In genomic region chr5:172420215-172420934, GRCh38 we compare ENCODE assay signal across 8 cellular contexts. TPM values are rescaled to one million over a fixed set of nuclear protein-coding genes. Genes with fewer than 3 reads are reported as not detected.
DNase-seq lines count a peak whose midpoint lies in the region; ATAC-seq and TF ChIP-seq lines count a peak whose summit lies in the region.

No MANE protein-coding gene starts in this region.

- no peaks in the 10 kb centered on the region for H3K27me3 ChIP-seq in adipocyte (replicated peaks; ENCODE audit: control insufficient read depth, insufficient read depth, low read length)
- no peaks in the 10 kb centered on the region for H3K27me3 ChIP-seq in left ventricle myocardium inferior (ENCODE audit: low read depth)
- no peaks in the 10 kb centered on the region for H3K27me3 ChIP-seq in sigmoid colon

- H3K4me1 ChIP-seq in adipocyte (ENCODE audit: control insufficient read depth, insufficient read depth, low read length) (peaks cover 74% of the 10 kb centered on the region), left ventricle myocardium inferior (peaks cover 36% of the 10 kb centered on the region), sigmoid colon (peaks cover 0 to 75% (median 70%) of the 10 kb centered on the region in 4 donors)

- TF ChIP-seq CTCF in AG10803 (conservative IDR thresholded peaks at IDR 0.05; ENCODE audit: low read length) (no peak), left ventricle myocardium inferior (IDR thresholded peaks at IDR 0.05; ENCODE audit: borderline replicate concordance) (no peak), sigmoid colon (IDR thresholded peaks at IDR 0.05) (no peak)

- H3K4me3 ChIP-seq in AG10803 (ENCODE audit: low read length) = no peak overlapping the region
- H3K4me3 ChIP-seq in adipocyte (ENCODE audit: low read length) = peak overlapping the region; percentile 43
- no peak overlapping the region for H3K4me3 ChIP-seq in left ventricle myocardium inferior
- H3K4me3 ChIP-seq in sigmoid colon = no peak overlapping the region

- intact Hi-C loops in left ventricle myocardium inferior (cut with micrococcal nuclease) (no loop called here), sigmoid colon (cut with DNase I) (loop anchor here (2.0 kb wide), 1 partner anchor 32 kb away; no protein-coding TSS in a partner anchor)

- peak overlapping the region; percentile 69 for H3K27ac ChIP-seq in left ventricle myocardium inferior (replicated peaks)
- H3K27ac ChIP-seq in sigmoid colon = peak overlapping the region; percentile 89 to 96 (median 91)

- TF ChIP-seq EP300 in sigmoid colon (IDR thresholded peaks at IDR 0.05) = peak in 1 of 4 donors; percentile 21

- DNase-seq in AG10803 (ENCODE audit: low read depth) (peak; percentile 99), HPDE6-E6E7 (ENCODE audit: extremely low spot score) (peak; percentile 93), adipocyte (ENCODE audit: low read depth) (peak; percentile 76), left ventricle myocardium inferior (peak; percentile 58), sigmoid colon (peak; percentile 93)

- no peaks in the 10 kb centered on the region for H3K9me3 ChIP-seq in adipocyte (ENCODE audit: control insufficient read depth, low read length)
- no peaks in the 10 kb centered on the region for H3K9me3 ChIP-seq in left ventricle myocardium inferior (replicated peaks)
- no peaks in the 10 kb centered on the region for H3K9me3 ChIP-seq in sigmoid colon

- WGBS in sigmoid colon, 2 donors = 14 to 53% methylated on average over 10 of the region's 10 CpGs

- ATAC-seq in HG02623 (IDR thresholded peaks at IDR 0.05; ENCODE audit: unreplicated experiment) = no peak
- no peak for ATAC-seq in GM21423 (IDR thresholded peaks at IDR 0.05; ENCODE audit: unreplicated experiment)
- ATAC-seq in GM19395 (IDR thresholded peaks at IDR 0.05; ENCODE audit: unreplicated experiment) = no peak

- TF ChIP-seq POLR2A in sigmoid colon (IDR thresholded peaks at IDR 0.05) = no peak

- H3K9ac ChIP-seq in adipocyte (ENCODE audit: low read length) = peak overlapping the region; percentile 80

- H3K36me3 ChIP-seq in adipocyte (ENCODE audit: control insufficient read depth, insufficient read depth, low read length, severe bottlenecking) = peaks cover 20% of the 10 kb centered on the region
- H3K36me3 ChIP-seq in left ventricle myocardium inferior = no peaks in the 10 kb centered on the region
- peaks cover 0 to 4% (median 0%) of the 10 kb centered on the region in 4 donors for H3K36me3 ChIP-seq in sigmoid colon

RNA-seq across cellular contexts. Expression of gene SH3PXD2B, which starts 34.0 kb away (rescaled TPM):
- total RNA-seq in left ventricle myocardium inferior (5.2 TPM), sigmoid colon (10 to 100 TPM; 19.3 to 45.7 (median 20.9) TPM)
- 1 to 10 TPM; 3.6 to 9.2 (median 3.9) TPM for polyA plus RNA-seq in sigmoid colon
